In the genomic region with DNA sequence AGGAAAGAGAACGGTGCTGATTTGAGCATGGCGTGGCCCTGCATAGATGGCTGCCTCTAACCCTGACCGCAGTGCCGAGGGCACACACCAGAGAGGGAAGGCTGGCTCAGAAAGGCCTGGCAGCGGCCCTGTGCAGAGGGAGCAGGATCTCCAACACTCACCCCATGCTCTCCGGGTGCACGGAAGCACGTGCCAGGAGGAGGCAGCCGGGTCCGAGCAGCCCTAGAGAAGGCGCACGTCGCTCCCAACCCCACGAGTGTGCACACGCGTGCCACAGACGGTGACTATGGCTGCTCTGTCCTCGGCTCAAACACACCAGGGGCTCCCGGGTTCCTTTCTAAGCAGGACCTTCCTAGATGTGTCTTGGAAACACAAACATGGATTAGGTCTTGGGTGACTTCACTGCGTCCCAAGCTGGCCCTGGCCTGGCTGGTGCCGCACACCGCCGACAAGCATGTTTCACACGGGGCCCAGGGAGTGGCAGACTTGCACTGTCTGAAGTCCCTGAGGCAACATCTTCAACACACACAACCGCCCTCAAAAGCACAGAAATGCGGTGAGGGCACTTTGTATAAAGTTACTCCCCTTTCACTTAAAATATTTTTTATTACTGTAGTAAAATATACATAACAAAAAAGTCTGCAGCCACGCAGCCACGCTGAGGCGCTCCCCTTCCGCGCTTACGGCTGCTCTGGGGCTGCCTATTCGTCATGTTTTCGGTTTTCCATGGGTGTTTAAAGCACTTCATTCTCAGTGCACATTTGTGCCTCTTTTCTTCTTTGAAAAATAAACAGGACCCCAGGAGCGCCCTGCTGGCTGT, we compare ENCODE assay signal across 23 cellular contexts.
DNase-seq lines count a peak whose midpoint lies in the region; ATAC-seq, FAIRE-seq and TF ChIP-seq lines count a peak whose summit lies in the region.
"Had no signal": no experiment of that assay in that cellular context is flagged by ENCODE, and none has a peak within 500 bp of the region (broad histone marks: within the 10 kb centered on the region; RNA-seq: fewer than 3 reads in every experiment).

No MANE protein-coding gene starts in this region.

- no peaks in the 10 kb centered on the region for H3K9me3 ChIP-seq in HepG2 (ENCODE audit: low read length)
- H3K9me3 ChIP-seq in right lobe of liver, result no peaks in the 10 kb centered on the region
- peaks cover 8% of the 10 kb centered on the region for H3K9me3 ChIP-seq in endodermal cell (ENCODE audit: control insufficient read depth, low read length)
- no peaks in the 10 kb centered on the region for H3K9me3 ChIP-seq in ovary
- H3K9me3 ChIP-seq in uterus, result no peaks in the 10 kb centered on the region
- H3K9me3 ChIP-seq: BE2C had no signal

- H3K4me3 ChIP-seq in HepG2 (replicated peaks in 1 of 3; ENCODE audit: insufficient read depth in 1 of 3, low read depth in 2 of 3, low read length in 3 of 3), result no peak overlapping the region
- H3K4me3 ChIP-seq in right lobe of liver, result no peak overlapping the region
- H3K4me3 ChIP-seq in endodermal cell (ENCODE audit: low read length), result no peak overlapping the region
- no peak overlapping the region for H3K4me3 ChIP-seq in ovary
- H3K4me3 ChIP-seq in uterus, result no peak overlapping the region
- H3K4me3 ChIP-seq: GM23248 had no signal

- H3K4me2 ChIP-seq in HepG2 (ENCODE audit: low read depth, low read length), result no peak overlapping the region

- H3K36me3 ChIP-seq in HepG2 (replicated peaks in 1 of 2; ENCODE audit: control insufficient read depth in 1 of 2, insufficient read depth in 2 of 2, low read length in 2 of 2) (peaks cover 5 to 20% of the 10 kb centered on the region in 2 experiments; a peak in 4 of 5 replicates), right lobe of liver (no peaks in the 10 kb centered on the region), endodermal cell (ENCODE audit: control insufficient read depth, insufficient read depth, low read length) (no peaks in the 10 kb centered on the region), ovary (no peaks in the 10 kb centered on the region), uterus (no peaks in the 10 kb centered on the region)
- H3K36me3 ChIP-seq: BE2C had no signal

- no peak for FAIRE-seq in HepG2 (lab: Jason Lieb, UNC)
- FAIRE-seq: A204.1 had no signal

- POLR2A ChIA-PET in HepG2 (lab: Yijun Ruan, JAX), result no interaction called here
- POLR2A ChIA-PET in activated CD4-positive, alpha-beta memory T cell treated with anti-CD3 and anti-CD28 coated beads for 36 hours (lab: Charles Lee), result no interaction called here

- CTCF ChIA-PET in HepG2 (lab: Yijun Ruan, JAX; ENCODE audit: low intra/inter-chr PET ratio, low total read pairs), result no interaction called here
- CTCF ChIA-PET in activated CD4-positive, alpha-beta memory T cell treated with anti-CD3 and anti-CD28 coated beads for 36 hours (lab: Charles Lee), result no interaction called here

- no peak for TF ChIP-seq RAD21 in HepG2 (CRISPR knock-in tag; IDR thresholded peaks at IDR 0.05)

- H3K4me1 Mint-ChIP-seq in endodermal cell, result peaks cover 1% of the 10 kb centered on the region
- peaks cover 14% of the 10 kb centered on the region for H3K4me1 Mint-ChIP-seq in activated CD4-positive, alpha-beta memory T cell treated with anti-CD3 and anti-CD28 coated beads for 36 hours (ENCODE audit: low read depth)

- BruUV-seq in HepG2 (replicated peaks; lab: Mats Ljungman, UMichigan), result no TSS peak

- peaks cover 11% of the 10 kb centered on the region for H3K9me3 Mint-ChIP-seq in endodermal cell
- no peaks in the 10 kb centered on the region for H3K9me3 Mint-ChIP-seq in activated CD4-positive, alpha-beta memory T cell treated with anti-CD3 and anti-CD28 coated beads for 36 hours

- H3K27ac Mint-ChIP-seq in endodermal cell, result no peak overlapping the region
- no peak overlapping the region for H3K27ac Mint-ChIP-seq in activated CD4-positive, alpha-beta memory T cell treated with anti-CD3 and anti-CD28 coated beads for 36 hours

- no peak for ATAC-seq in HepG2
- no peak for ATAC-seq in right lobe of liver
- no peak for ATAC-seq in GM21367 (IDR thresholded peaks at IDR 0.05; ENCODE audit: unreplicated experiment)
- ATAC-seq: Panc1 had no signal

- H3K27me3 ChIP-seq in HepG2 (ENCODE audit: control insufficient read depth in 1 of 2, insufficient read depth in 2 of 2, low read length in 2 of 2), result no peaks in the 10 kb centered on the region; a peak in 1 of 5 replicates
- H3K27me3 ChIP-seq in right lobe of liver, result no peaks in the 10 kb centered on the region
- H3K27me3 ChIP-seq in endodermal cell (ENCODE audit: control insufficient read depth, insufficient read depth, low read length, poor library complexity, severe bottlenecking), result no peaks in the 10 kb centered on the region
- no peaks in the 10 kb centered on the region for H3K27me3 ChIP-seq in ovary
- H3K27me3 ChIP-seq in uterus, result no peaks in the 10 kb centered on the region
- H3K27me3 ChIP-seq: BE2C had no signal

- TF ChIP-seq CTCF in HepG2 (CRISPR knock-in tag; IDR thresholded peaks at IDR 0.05) (no peak), right lobe of liver (IDR thresholded peaks at IDR 0.05) (no peak), endodermal cell (conservative IDR thresholded peaks at IDR 0.05) (no peak), ovary (IDR thresholded peaks at IDR 0.05) (no peak), uterus (IDR thresholded peaks at IDR 0.05) (no peak)

- H3K79me2 ChIP-seq in HepG2 (ENCODE audit: insufficient read depth, low read length), result peaks cover 35% of the 10 kb centered on the region

- TF ChIP-seq POLR2A in HepG2 (IDR thresholded peaks at IDR 0.05; ENCODE audit: insufficient read depth in 1 of 2, low read depth in 2 of 2, low read length in 2 of 2) (no peak), right lobe of liver (IDR thresholded peaks at IDR 0.05) (no peak), ovary (IDR thresholded peaks at IDR 0.05) (no peak), uterus (IDR thresholded peaks at IDR 0.05) (no peak)

- DNase-seq in HepG2 (ENCODE audit: low spot score), result no peak
- no peak for DNase-seq in right lobe of liver
- peak; percentile 39 for DNase-seq in endodermal cell
- peak in 4 of 5 donors; percentile 6 to 24 (median 17) for DNase-seq in ovary
- DNase-seq in uterus, result peak; percentile 11 to 14
- DNase-seq in stimulated activated CD8-positive, alpha-beta memory T cell treated with anti-CD3 and anti-CD28 coated beads, Interleukin-4, amount 100 ng/mL, for 48 hours, result no peak
- no peak for DNase-seq in activated CD4-positive, alpha-beta memory T cell treated with anti-CD3 and anti-CD28 coated beads for 36 hours
- DNase-seq: BE2C, DMS53, EL, GF-D8, GM23248, HCEC 1CT, NCI-H1105, NCI-H146, NCI-H2029, NCI-H226, NCI-H510A treated with DMSO at 0.1 percent for 48 hours, NCI-H774 had no signal

- TF ChIP-seq EP300 in HepG2 (IDR thresholded peaks at IDR 0.05; ENCODE audit: low read depth in 2 of 2, low read length in 2 of 2), result no peak
- no peak for TF ChIP-seq EP300 in HepG2 (CRISPR knock-in tag; IDR thresholded peaks at IDR 0.05; ENCODE audit: borderline replicate concordance)
- TF ChIP-seq EP300 in ovary (IDR thresholded peaks at IDR 0.05), result no peak

- intact Hi-C loops in HepG2 (cut with micrococcal nuclease; ENCODE audit: unreplicated experiment) (no loop called here), right lobe of liver (cut with DNase I) (no loop called here), ovary (cut with DNase I) (no loop called here), uterus (cut with DNase I; ENCODE audit: low total_unique reads) (no loop called here)
- intact Hi-C loops in activated CD4-positive, alpha-beta memory T cell treated with anti-CD3 and anti-CD28 coated beads for 36 hours (cut with micrococcal nuclease), result no loop called here

- H3K9ac ChIP-seq in HepG2 (ENCODE audit: insufficient read depth, low read depth, low read length), result no peak overlapping the region
- H3K9ac ChIP-seq in endodermal cell (ENCODE audit: extremely low read depth, low read length, poor library complexity, severe bottlenecking), result no peak overlapping the region
- H3K9ac ChIP-seq: GM23248 had no signal

- H3K36me3 Mint-ChIP-seq in endodermal cell (ENCODE audit: low read depth), result peaks cover 26% of the 10 kb centered on the region
- H3K36me3 Mint-ChIP-seq in activated CD4-positive, alpha-beta memory T cell treated with anti-CD3 and anti-CD28 coated beads for 36 hours, result peaks cover 1% of the 10 kb centered on the region
- H3K36me3 Mint-ChIP-seq: IgD-negative memory B cell had no signal

- H2AFZ ChIP-seq in HepG2 (ENCODE audit: low read length), result no peak overlapping the region
- H2AFZ ChIP-seq: GM23248 had no signal

- H3K4me3 Mint-ChIP-seq in endodermal cell, result no peak overlapping the region
- no peak overlapping the region for H3K4me3 Mint-ChIP-seq in activated CD4-positive, alpha-beta memory T cell treated with anti-CD3 and anti-CD28 coated beads for 36 hours

- H3K4me1 ChIP-seq in HepG2 (ENCODE audit: insufficient read depth, low read length) (no peaks in the 10 kb centered on the region), right lobe of liver (peaks cover 0 to 2% (median under 1%) of the 10 kb centered on the region in 4 donors), endodermal cell (ENCODE audit: control insufficient read depth, insufficient read depth, low read length) (no peaks in the 10 kb centered on the region), ovary (ENCODE audit: insufficient read depth) (peaks cover 21% of the 10 kb centered on the region), uterus (peaks cover 0 to 16% of the 10 kb centered on the region in 2 donors)
- H3K4me1 ChIP-seq: BE2C had no signal

- WGBS in HepG2 (ENCODE audit: low lambda C conversion rate), result 95% methylated on average over 23 of the region's 35 CpGs
- 91% methylated on average over 17 of the region's 35 CpGs for WGBS in right lobe of liver (ENCODE audit: insufficient coverage, low coverage, low lambda C conversion rate, missing lambda C conversion rate)
- WGBS in endodermal cell (ENCODE audit: insufficient coverage in 1 of 2, insufficient read length in 1 of 2), 2 experiments, result 92 to 98% methylated on average over 23 to 33 of the region's 35 CpGs
- WGBS in ovary, 3 donors, result 85 to 94% (median 89%) methylated on average over 35 of the region's 35 CpGs

- H3K27ac ChIP-seq in HepG2 (ENCODE audit: extremely low read length, insufficient read depth, low read length), result no peak overlapping the region
- no peak overlapping the region for H3K27ac ChIP-seq in right lobe of liver
- no peak overlapping the region for H3K27ac ChIP-seq in endodermal cell (ENCODE audit: low read depth, low read length)
- no peak overlapping the region for H3K27ac ChIP-seq in ovary
- H3K27ac ChIP-seq in uterus, result peak overlapping the region; percentile 12 to 31
- H3K27ac ChIP-seq: GM23248 had no signal

- in situ Hi-C loops in HepG2 (cut with HindIII; ENCODE audit: extremely low pct_ligation_motif_present, low pct_unique_long_range_greater_than_20kb), result no loop called here

- no peaks in the 10 kb centered on the region for H3K27me3 Mint-ChIP-seq in endodermal cell (ENCODE audit: insufficient read depth)
- H3K27me3 Mint-ChIP-seq in activated CD4-positive, alpha-beta memory T cell treated with anti-CD3 and anti-CD28 coated beads for 36 hours, result peaks cover 4% of the 10 kb centered on the region

- peaks cover 47% of the 10 kb centered on the region for H4K20me1 ChIP-seq in HepG2 (ENCODE audit: insufficient read depth, low read length)

TF ChIP-seq in HepG2, 621 proteins besides CTCF, POLR2A, EP300 and RAD21 (continues in another document):
- TF ChIP-seq CAMTA2 (CRISPR knock-in tag; IDR thresholded peaks at IDR 0.05; ENCODE audit: borderline replicate concordance) (no peak), HOXA9 (CRISPR knock-in tag; IDR thresholded peaks at IDR 0.05; ENCODE audit: borderline replicate concordance) (no peak), ZNF557 (CRISPR knock-in tag; IDR thresholded peaks at IDR 0.05) (no peak)

Comparison
In these comparisons a context has a peak if more than half of its experiments do, and no peak if none do; other contexts are left out.
1. DNase-seq: peak in endodermal cell (single experiment), ovary (4 of 5) and uterus (2 of 2); none in HepG2 (single experiment), right lobe of liver (0 of 3), stimulated activated CD8-positive, alpha-beta memory T cell treated with anti-CD3 and anti-CD28 coated beads, Interleukin-4, amount 100 ng/mL, for 48 hours (single experiment) and activated CD4-positive, alpha-beta memory T cell treated with anti-CD3 and anti-CD28 coated beads for 36 hours (single experiment).
2. H3K27ac ChIP-seq: peak in uterus (2 of 2); none in HepG2 (single experiment), right lobe of liver (0 of 3), endodermal cell (single experiment) and ovary (0 of 2).